In the genomic region with DNA sequence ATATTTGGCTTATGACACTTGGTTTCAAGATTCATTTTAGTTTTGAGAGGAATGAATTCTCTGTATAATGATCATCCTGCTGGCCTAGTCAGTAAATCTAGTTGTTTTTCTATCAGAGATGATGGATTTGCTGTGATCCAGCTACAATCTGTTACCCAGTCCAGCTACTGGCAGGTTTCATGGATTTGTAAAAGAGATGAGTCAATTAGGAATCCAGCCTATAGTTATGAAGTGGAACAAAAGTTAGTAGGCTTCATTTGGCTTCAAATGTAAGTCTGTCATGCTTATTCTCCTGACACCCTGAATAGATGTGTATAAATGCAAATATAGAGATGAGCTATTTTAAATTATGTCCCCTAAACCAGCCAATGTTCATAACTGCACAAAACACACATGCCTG, we compare ENCODE assay signal across 26 cellular contexts. TPM values are rescaled to one million over a fixed set of nuclear protein-coding genes. Genes with fewer than 3 reads are reported as not detected.
"Had no signal": no experiment of that assay in that cellular context is flagged by ENCODE, and none has a peak within 500 bp of the region (broad histone marks: within the 10 kb centered on the region; RNA-seq: fewer than 3 reads in every experiment).

No MANE protein-coding gene starts in this region.

- H3K9me3 ChIP-seq: esophagus muscularis mucosa, neutrophil, sigmoid colon, thoracic aorta, transverse colon had no signal

- ATAC-seq: effector memory CD8-positive, alpha-beta T cell; foreskin keratinocyte; left ventricle myocardium superior; stimulated activated naive B cell treated with anti-CD40 and anti-IgM and Interleukin-4, amounts not matched to agents 10 μg/mL and 1 μg/mL and 100 μg/mL, for 72 hours; stimulated activated naive CD8-positive, alpha-beta T cell treated with anti-CD3 and anti-CD28 coated beads, Interleukin-15, amount 100 ng/mL, for 72 hours had no signal

- H3K27ac ChIP-seq: epithelial cell of prostate, foreskin keratinocyte, hepatocyte, neutrophil, thoracic aorta, transverse colon had no signal

- H3K4me2 ChIP-seq: hepatocyte had no signal

- H3K4me3 ChIP-seq: esophagus muscularis mucosa, hepatocyte, lung, sigmoid colon, skin epidermis, thoracic aorta, transverse colon had no signal

- H2AFZ ChIP-seq: hepatocyte had no signal

- H3K27me3 ChIP-seq: esophagus muscularis mucosa, foreskin keratinocyte, hepatocyte, neutrophil, sigmoid colon, transverse colon had no signal

- DNase-seq: effector memory CD8-positive, alpha-beta T cell; foreskin keratinocyte; head of caudate nucleus; kidney; left cardiac atrium; left ventricle myocardium superior; mesendoderm; naive B cell; posterior cingulate gyrus; sigmoid colon; stimulated activated CD4-positive, alpha-beta T cell treated with anti-CD3 and anti-CD28 coated beads, Interleukin-2, amount 100 ng/mL, for 24 hours; stimulated activated CD4-positive, alpha-beta T cell treated with anti-CD3 and anti-CD28 coated beads, Interleukin-4, amount 100 ng/mL, for 4 hours; stimulated activated naive B cell treated with anti-CD40 and anti-IgM and Interleukin-4, amounts not matched to agents 10 μg/mL and 1 μg/mL and 100 μg/mL, for 72 hours; stimulated activated naive CD8-positive, alpha-beta T cell treated with anti-CD3 and anti-CD28 coated beads, Interleukin-15, amount 100 ng/mL, for 72 hours; substantia nigra; transverse colon had no signal

- H3K4me1 ChIP-seq: foreskin keratinocyte, sigmoid colon had no signal

- H3K36me3 ChIP-seq: esophagus muscularis mucosa, neutrophil, sigmoid colon, thoracic aorta, transverse colon had no signal

- H3K79me2 ChIP-seq: hepatocyte had no signal

RNA-seq across cellular contexts. Expression of gene NTMT2, which starts 12.1 kb away (rescaled TPM):
- total RNA-seq: esophagus muscularis mucosa, foreskin keratinocyte, hepatocyte, kidney, lung, osteocyte, pulmonary artery endothelial cell, sigmoid colon, thoracic aorta, transverse colon, ureter had no signal
